Comparison of ENCODE assay signal across 8 cellular contexts in the genomic region with DNA sequence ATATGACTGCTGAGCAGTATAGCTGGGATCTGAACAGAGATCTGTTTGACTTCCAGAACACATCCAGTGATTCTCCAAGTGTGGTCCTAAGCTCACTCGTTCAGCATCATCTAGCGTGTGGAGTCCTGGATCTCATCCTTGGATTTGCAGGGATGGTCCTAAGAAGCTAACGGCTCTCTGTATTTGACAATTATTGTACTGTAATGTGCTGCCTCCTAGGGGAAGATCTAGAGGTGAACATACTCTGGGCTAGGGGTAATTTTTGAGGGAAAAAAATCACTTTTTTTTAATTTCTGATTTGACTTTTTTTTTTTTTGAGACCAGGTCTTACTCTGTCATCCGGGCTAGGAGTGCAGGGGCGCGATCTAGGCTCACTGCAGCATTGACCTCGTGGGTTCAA. TPM values are rescaled to one million over a fixed set of nuclear protein-coding genes. Genes with fewer than 3 reads are reported as not detected.
A peak's percentile ranks its signal among the peaks of the same experiment; 100 is the strongest.
DNase-seq lines count a peak whose midpoint lies in the region; ATAC-seq and TF ChIP-seq lines count a peak whose summit lies in the region.

No MANE protein-coding gene starts in this region.

- CTCF ChIA-PET in PC-9 (lab: Charles Lee): interaction anchor here (0.7 to 2.3 kb wide), 10 partner anchors 26 to 325 kb away, joined by 3 to 27 read pairs (median 6); no protein-coding TSS in a partner anchor

- no TSS peak for BruUV-seq in PC-9 (replicated peaks; lab: Mats Ljungman, UMichigan)

- H3K27me3 Mint-ChIP-seq in natural killer cell (ENCODE audit: low read depth in 2 of 2): no peaks in the 10 kb centered on the region
- H3K27me3 Mint-ChIP-seq in stimulated activated memory B cell treated with anti-CD40 and anti-IgM and Interleukin-4, amounts not matched to agents 10 μg/mL and 1 μg/mL and 100 μg/mL, for 72 hours: no peaks in the 10 kb centered on the region

- H3K27ac ChIP-seq in PC-9: no peak overlapping the region

- H3K27ac Mint-ChIP-seq in natural killer cell: peak overlapping the region in 1 of 2 donors; percentile 95
- H3K27ac Mint-ChIP-seq in stimulated activated memory B cell treated with anti-CD40 and anti-IgM and Interleukin-4, amounts not matched to agents 10 μg/mL and 1 μg/mL and 100 μg/mL, for 72 hours: no peak overlapping the region

- H2AFZ ChIP-seq in PC-9: no peak overlapping the region

- no peaks in the 10 kb centered on the region for H3K79me2 ChIP-seq in PC-9 (ENCODE audit: low read depth)

- H3K36me3 Mint-ChIP-seq in natural killer cell: no peaks in the 10 kb centered on the region
- no peaks in the 10 kb centered on the region for H3K36me3 Mint-ChIP-seq in stimulated activated memory B cell treated with anti-CD40 and anti-IgM and Interleukin-4, amounts not matched to agents 10 μg/mL and 1 μg/mL and 100 μg/mL, for 72 hours

- H3K9me2 ChIP-seq in PC-9 (ENCODE audit: insufficient read depth): no peaks in the 10 kb centered on the region

- H3K36me3 ChIP-seq in BE2C: no peaks in the 10 kb centered on the region
- H3K36me3 ChIP-seq in PC-9 (ENCODE audit: low read depth): no peaks in the 10 kb centered on the region

- DNase-seq in BE2C (peak; percentile 17), PC-9 (peak in 1 of 2 experiments; percentile 16), dermis blood vessel endothelial cell (peak; percentile 79), natural killer cell (no peak)

- H3K4me2 ChIP-seq in PC-9: peak overlapping the region; percentile 91

- no peaks in the 10 kb centered on the region for H4K20me1 ChIP-seq in PC-9 (ENCODE audit: insufficient read depth)

- POLR2A ChIA-PET in PC-9 (lab: Charles Lee; ENCODE audit: unreplicated experiment): interaction anchor here (0.6 to 0.7 kb wide), 4 partner anchors 13 to 124 kb away, joined by 3 to 30 read pairs (median 10); no protein-coding TSS in a partner anchor

- H3K4me3 ChIP-seq in BE2C (ENCODE audit: low read depth, low read length) (no peak overlapping the region), GM12875 (ENCODE audit: low read depth, low read length) (no peak overlapping the region), PC-9 (peak overlapping the region; percentile 75; the same call in 1 of the 2 replicates)

- peak overlapping the region; percentile 97 for H3K4me3 Mint-ChIP-seq in natural killer cell
- no peak overlapping the region for H3K4me3 Mint-ChIP-seq in stimulated activated memory B cell treated with anti-CD40 and anti-IgM and Interleukin-4, amounts not matched to agents 10 μg/mL and 1 μg/mL and 100 μg/mL, for 72 hours

- H3K4me1 ChIP-seq in BE2C: peaks cover 5% of the 10 kb centered on the region
- peaks cover 13% of the 10 kb centered on the region for H3K4me1 ChIP-seq in PC-9 (replicated peaks; ENCODE audit: insufficient read depth)

- ATAC-seq in natural killer cell: no peak
- ATAC-seq in GM21786 (IDR thresholded peaks at IDR 0.05; ENCODE audit: unreplicated experiment): no peak
- ATAC-seq in stimulated activated memory B cell treated with anti-CD40 and anti-IgM and Interleukin-4, amounts not matched to agents 10 μg/mL and 1 μg/mL and 100 μg/mL, for 72 hours: no peak
- no peak for ATAC-seq in GM21529 (IDR thresholded peaks at IDR 0.05; ENCODE audit: unreplicated experiment)

- peaks cover 28% of the 10 kb centered on the region for H3F3A ChIP-seq in PC-9 (ENCODE audit: insufficient read depth, low read depth)

- H3K4me1 Mint-ChIP-seq in natural killer cell: peaks cover 30 to 36% of the 10 kb centered on the region in 2 donors
- H3K4me1 Mint-ChIP-seq in stimulated activated memory B cell treated with anti-CD40 and anti-IgM and Interleukin-4, amounts not matched to agents 10 μg/mL and 1 μg/mL and 100 μg/mL, for 72 hours: peaks cover 25% of the 10 kb centered on the region

- no peaks in the 10 kb centered on the region for H3K9me3 Mint-ChIP-seq in natural killer cell
- H3K9me3 Mint-ChIP-seq in stimulated activated memory B cell treated with anti-CD40 and anti-IgM and Interleukin-4, amounts not matched to agents 10 μg/mL and 1 μg/mL and 100 μg/mL, for 72 hours: no peaks in the 10 kb centered on the region

- intact Hi-C loops in PC-9 (cut with micrococcal nuclease; ENCODE audit: unreplicated experiment) (loop anchor here (1.0 to 10.0 kb wide), 4 partner anchors 28 to 327 kb away; no protein-coding TSS in a partner anchor), natural killer cell (cut with micrococcal nuclease) (no loop called here)

- TF ChIP-seq CTCF in BE2C (IDR thresholded peaks at IDR 0.05; ENCODE audit: low read depth, low read length): peak; percentile 65
- peak; percentile 34; the same call in 1 of the 2 replicates for TF ChIP-seq CTCF in GM12875 (IDR thresholded peaks at IDR 0.05; ENCODE audit: borderline replicate concordance, insufficient read depth, low read depth, low read length)
- peak; percentile 71 for TF ChIP-seq CTCF in PC-9 (conservative IDR thresholded peaks at IDR 0.05)
- TF ChIP-seq CTCF in natural killer cell (IDR thresholded peaks at IDR 0.05): no peak

- H3K27me3 ChIP-seq in BE2C (no peaks in the 10 kb centered on the region), PC-9 (ENCODE audit: insufficient read depth, low read depth) (no peaks in the 10 kb centered on the region)

- H3K9me3 ChIP-seq in BE2C: no peaks in the 10 kb centered on the region
- no peaks in the 10 kb centered on the region for H3K9me3 ChIP-seq in PC-9 (ENCODE audit: insufficient read depth, low read depth)

RNA-seq across cellular contexts. Expression of gene SLC26A2, which starts 1.5 kb away (rescaled TPM):
- 4.6 TPM for polyA plus RNA-seq in BE2C (2012; ENCODE audit: insufficient read depth, insufficient read length, low read depth)
- total RNA-seq in PC-9 (2021) (10.2 and 13.5 TPM in 2 replicates), dermis blood vessel endothelial cell (22.0 and 25.3 TPM in 2 replicates), natural killer cell (10 to 100 TPM in 1 of 3 donors, 1 to 10 TPM in 2; 6.2 to 10.9 (median 8.1) TPM)

RNA-seq across cellular contexts. Expression of gene PDE6A, which starts 17.4 kb away (rescaled TPM):
- polyA plus RNA-seq in BE2C (2012; ENCODE audit: insufficient read depth, insufficient read length, low read depth): 0.11 TPM
- 0.35 and 0.50 TPM in 2 replicates for total RNA-seq in PC-9 (2021)
- total RNA-seq in dermis blood vessel endothelial cell: 0.05 TPM in 1 of 2 replicates, not detected in the other
- not detected for total RNA-seq in natural killer cell

RNA-seq across cellular contexts. Expression of gene TIGD6, which starts 38.4 kb away (rescaled TPM):
- polyA plus RNA-seq in BE2C (2012; ENCODE audit: insufficient read depth, insufficient read length, low read depth): 6.6 TPM
- total RNA-seq in PC-9 (2021): 3.0 and 3.9 TPM in 2 replicates
- 5.3 and 6.0 TPM in 2 replicates for total RNA-seq in dermis blood vessel endothelial cell
- 1 to 10 TPM; 1.8 to 3.9 (median 2.5) TPM for total RNA-seq in natural killer cell

RNA-seq across cellular contexts. Expression of gene HMGXB3, which starts 38.5 kb away (rescaled TPM):
- polyA plus RNA-seq in BE2C (2012; ENCODE audit: insufficient read depth, insufficient read length, low read depth): 57.6 TPM
- 38.0 and 43.1 TPM in 2 replicates for total RNA-seq in PC-9 (2021)
- 33.2 and 45.9 TPM in 2 replicates for total RNA-seq in dermis blood vessel endothelial cell
- 10 to 100 TPM; 39.0 to 46.5 (median 45.8) TPM for total RNA-seq in natural killer cell
